Comparison of ENCODE assay signal across 14 cellular contexts in the genomic region with DNA sequence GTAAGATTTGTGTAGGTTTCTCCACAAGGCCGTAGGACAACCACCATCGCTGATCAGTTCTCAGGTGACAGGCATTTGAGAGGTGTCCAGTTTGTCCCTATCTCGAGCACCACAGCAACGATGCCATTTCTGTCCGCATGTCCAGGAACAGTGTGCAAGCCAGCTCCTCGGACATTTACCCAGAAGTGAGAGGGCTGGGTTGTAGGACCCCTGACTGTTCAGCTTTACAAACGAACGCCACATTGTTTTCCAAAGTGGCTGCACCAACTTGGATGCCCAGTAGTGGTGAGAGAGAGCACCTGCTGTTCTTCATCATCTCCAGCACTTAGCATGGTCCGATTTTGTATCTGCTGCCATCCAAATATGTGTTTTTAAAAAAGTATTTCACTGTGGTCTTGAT. TPM values are rescaled to one million over a fixed set of nuclear protein-coding genes. Genes with fewer than 3 reads are reported as not detected.
DNase-seq lines count a peak whose midpoint lies in the region; ATAC-seq and TF ChIP-seq lines count a peak whose summit lies in the region.
"Had no signal": no experiment of that assay in that cellular context is flagged by ENCODE, and none has a peak within 500 bp of the region (broad histone marks: within the 10 kb centered on the region; RNA-seq: fewer than 3 reads in every experiment).

No MANE protein-coding gene starts in this region.

- H3K27me3 ChIP-seq in Peyer's patch: no peaks in the 10 kb centered on the region
- H3K27me3 ChIP-seq: BLaER1 treated with 17β-estradiol and CSF1 and Interleukin-3, amounts not matched to agents 10 nM and 100 nM had no signal

- no peak for ATAC-seq in left ventricle myocardium superior
- ATAC-seq in GM21515 (IDR thresholded peaks at IDR 0.05; ENCODE audit: unreplicated experiment): no peak
- no peak for ATAC-seq in activated CD4-positive, alpha-beta T cell treated with anti-CD3 and anti-CD28 coated beads for 36 hours
- ATAC-seq: CD8-positive, alpha-beta T cell; Panc1 had no signal

- peaks cover 7% of the 10 kb centered on the region for H3K27me3 Mint-ChIP-seq in chondrocyte (ENCODE audit: low read depth)
- H3K27me3 Mint-ChIP-seq in activated CD4-positive, alpha-beta T cell treated with anti-CD3 and anti-CD28 coated beads for 36 hours: peaks cover 2% of the 10 kb centered on the region

- no peak overlapping the region for H3K4me3 ChIP-seq in Peyer's patch
- H3K4me3 ChIP-seq: BLaER1 treated with 17β-estradiol and CSF1 and Interleukin-3, amounts not matched to agents 10 nM and 100 nM had no signal

- no peaks in the 10 kb centered on the region for H3K36me3 ChIP-seq in Peyer's patch
- H3K36me3 ChIP-seq: BLaER1 treated with 17β-estradiol and CSF1 and Interleukin-3, amounts not matched to agents 10 nM and 100 nM had no signal

- DNase-seq in cardiac septum (ENCODE audit: low spot score) (peak; percentile 35), left ventricle myocardium superior (no peak), Peyer's patch (peak in 2 of 3 donors; percentile 3 to 7), chondrocyte (ENCODE audit: low spot score) (peak; percentile 36), NAMALWA (ENCODE audit: low spot score) (no peak)
- no peak for DNase-seq in activated CD4-positive, alpha-beta T cell treated with anti-CD3 and anti-CD28 coated beads for 36 hours
- DNase-seq: Calu3, NCI-H1694 treated with DMSO at 0.1 percent for 48 hours had no signal

- H3K27ac Mint-ChIP-seq in chondrocyte (ENCODE audit: unreplicated experiment): no peak overlapping the region
- H3K27ac Mint-ChIP-seq in activated CD4-positive, alpha-beta T cell treated with anti-CD3 and anti-CD28 coated beads for 36 hours: no peak overlapping the region
- H3K27ac Mint-ChIP-seq: CD8-positive, alpha-beta T cell had no signal

- CTCF ChIA-PET in activated CD4-positive, alpha-beta T cell treated with anti-CD3 and anti-CD28 coated beads for 36 hours (lab: Charles Lee): no interaction called here

- no peak overlapping the region for H3K4me3 Mint-ChIP-seq in chondrocyte (ENCODE audit: unreplicated experiment)
- H3K4me3 Mint-ChIP-seq in activated CD4-positive, alpha-beta T cell treated with anti-CD3 and anti-CD28 coated beads for 36 hours: no peak overlapping the region
- H3K4me3 Mint-ChIP-seq: CD8-positive, alpha-beta T cell had no signal

- no peaks in the 10 kb centered on the region for H3K9me3 ChIP-seq in Peyer's patch
- H3K9me3 ChIP-seq: BLaER1 treated with 17β-estradiol and CSF1 and Interleukin-3, amounts not matched to agents 10 nM and 100 nM had no signal

- no peaks in the 10 kb centered on the region for H3K36me3 Mint-ChIP-seq in chondrocyte (ENCODE audit: low read depth)
- H3K36me3 Mint-ChIP-seq in activated CD4-positive, alpha-beta T cell treated with anti-CD3 and anti-CD28 coated beads for 36 hours (ENCODE audit: low read depth): no peaks in the 10 kb centered on the region
- H3K36me3 Mint-ChIP-seq: CD8-positive, alpha-beta T cell had no signal

- H3K4me1 Mint-ChIP-seq in chondrocyte (ENCODE audit: low read depth): no peaks in the 10 kb centered on the region
- no peaks in the 10 kb centered on the region for H3K4me1 Mint-ChIP-seq in activated CD4-positive, alpha-beta T cell treated with anti-CD3 and anti-CD28 coated beads for 36 hours

- POLR2A ChIA-PET in activated CD4-positive, alpha-beta T cell treated with anti-CD3 and anti-CD28 coated beads for 36 hours (lab: Charles Lee): no interaction called here

- intact Hi-C loops in cardiac septum (cut with DNase I): no loop called here
- intact Hi-C loops in left ventricle myocardium superior (cut with micrococcal nuclease): no loop called here
- intact Hi-C loops in activated CD4-positive, alpha-beta T cell treated with anti-CD3 and anti-CD28 coated beads for 36 hours (cut with DNase I, micrococcal nuclease): no loop called here

- no peak for TF ChIP-seq CTCF in Peyer's patch (IDR thresholded peaks at IDR 0.05)
- TF ChIP-seq CTCF in chondrocyte (IDR thresholded peaks at IDR 0.05): no peak

- no peaks in the 10 kb centered on the region for H3K9me3 Mint-ChIP-seq in chondrocyte (ENCODE audit: low read depth)
- H3K9me3 Mint-ChIP-seq in activated CD4-positive, alpha-beta T cell treated with anti-CD3 and anti-CD28 coated beads for 36 hours (ENCODE audit: low read depth): no peaks in the 10 kb centered on the region
- H3K9me3 Mint-ChIP-seq: CD8-positive, alpha-beta T cell had no signal

- no peak overlapping the region for H3K27ac ChIP-seq in Peyer's patch
- H3K27ac ChIP-seq: BLaER1 treated with 17β-estradiol and CSF1 and Interleukin-3, amounts not matched to agents 10 nM and 100 nM had no signal

- no peaks in the 10 kb centered on the region for H3K4me1 ChIP-seq in Peyer's patch

- TF ChIP-seq POLR2A in Peyer's patch (IDR thresholded peaks at IDR 0.05): no peak

RNA-seq across cellular contexts. Expression of gene CYP46A1, which starts 38.6 kb away (rescaled TPM):
- 5.5 TPM for total RNA-seq in cardiac septum
- 3.0 TPM for total RNA-seq in left ventricle myocardium superior
- total RNA-seq in Peyer's patch: 1 to 10 TPM in 1 of 4 donors, under 1 TPM in 1, not detected in 2; 0.13 to 2.5 TPM
- 0.72 to 2.8 TPM (median 1.2 TPM) in 3 replicates for total RNA-seq in chondrocyte
- total RNA-seq in activated CD4-positive, alpha-beta T cell treated with anti-CD3 and anti-CD28 coated beads for 36 hours: under 1 TPM; 0.05 to 0.23 TPM
- total RNA-seq: Calu3, H4, SK-MEL-5 had no signal

Comparison
In these comparisons a context has a peak if more than half of its experiments do, and no peak if none do; other contexts are left out.
1. DNase-seq: peak in cardiac septum (single experiment), Peyer's patch (2 of 3) and chondrocyte (single experiment); none in left ventricle myocardium superior (single experiment), NAMALWA (single experiment) and activated CD4-positive, alpha-beta T cell treated with anti-CD3 and anti-CD28 coated beads for 36 hours (single experiment).